Comparison of ENCODE assay signal across 9 cellular contexts in genomic region chr11:107043242-107043991, GRCh38. TPM values are rescaled to one million over a fixed set of nuclear protein-coding genes. Genes with fewer than 3 reads are reported as not detected.
DNase-seq lines count a peak whose midpoint lies in the region; ATAC-seq, FAIRE-seq and TF ChIP-seq lines count a peak whose summit lies in the region.
"Had no signal": no experiment of that assay in that cellular context is flagged by ENCODE, and none has a peak within 500 bp of the region (broad histone marks: within the 10 kb centered on the region; RNA-seq: fewer than 3 reads in every experiment).

No MANE protein-coding gene starts in this region.

- intact Hi-C loops in naive thymus-derived CD4-positive, alpha-beta T cell (cut with micrococcal nuclease): no loop called here
- intact Hi-C loops in head of caudate nucleus (cut with DNase I): no loop called here

- H3K4me3 Mint-ChIP-seq in naive thymus-derived CD4-positive, alpha-beta T cell: no peak overlapping the region

- H3K4me1 Mint-ChIP-seq in naive thymus-derived CD4-positive, alpha-beta T cell: no peaks in the 10 kb centered on the region

- POLR2A ChIA-PET in HEK293 (lab: Yijun Ruan, JAX): no interaction called here
- POLR2A ChIA-PET in naive thymus-derived CD4-positive, alpha-beta T cell (lab: Charles Lee): no interaction called here

- FAIRE-seq in GM12892 (lab: Jason Lieb, UNC): peak; percentile 78
- FAIRE-seq: colon had no signal

- H3K4me1 ChIP-seq in HEK293 (ENCODE audit: control insufficient read depth, insufficient read depth, low read length): no peaks in the 10 kb centered on the region
- no peaks in the 10 kb centered on the region for H3K4me1 ChIP-seq in naive thymus-derived CD4-positive, alpha-beta T cell (ENCODE audit: control insufficient read depth in 2 of 2, insufficient read depth in 2 of 2, low read length in 2 of 2)

- no peak for TF ChIP-seq CTCF in HEK293 (tag by site-specific recombination; IDR thresholded peaks at IDR 0.05)

- peaks cover 2 to 11% (median 4%) of the 10 kb centered on the region in 11 donors for H3K9me3 Mint-ChIP-seq in naive thymus-derived CD4-positive, alpha-beta T cell

- no peaks in the 10 kb centered on the region for H3K27me3 ChIP-seq in MG63
- no peaks in the 10 kb centered on the region for H3K27me3 ChIP-seq in naive thymus-derived CD4-positive, alpha-beta T cell (ENCODE audit: control insufficient read depth in 2 of 2, insufficient read depth in 2 of 2, low read length in 2 of 2)

- no peaks in the 10 kb centered on the region for H3K27me3 Mint-ChIP-seq in naive thymus-derived CD4-positive, alpha-beta T cell

- CTCF ChIA-PET in HEK293 (lab: Yijun Ruan, JAX): interaction anchor here (0.6 to 1.1 kb wide), 3 partner anchors 284 to 506 kb away, joined by 3 read pairs; no protein-coding TSS in a partner anchor
- CTCF ChIA-PET in naive thymus-derived CD4-positive, alpha-beta T cell (lab: Charles Lee): no interaction called here

- H3K9me3 ChIP-seq in HEK293 (ENCODE audit: control insufficient read depth, insufficient read depth, low read depth, low read length): no peaks in the 10 kb centered on the region
- peaks cover 5% of the 10 kb centered on the region; the same call in 1 of the 2 replicates for H3K9me3 ChIP-seq in MG63
- H3K9me3 ChIP-seq in naive thymus-derived CD4-positive, alpha-beta T cell (ENCODE audit: control insufficient read depth in 2 of 3, low read length in 3 of 3): peaks cover 0 to 3% (median 0%) of the 10 kb centered on the region in 3 experiments

- DNase-seq in GM12892 (ENCODE audit: insufficient read length) (no peak), MG63 (peak; percentile 55), hepatic stellate cell (ENCODE audit: low spot score) (peak; percentile 17), NCI-H748 (lab: John Stamatoyannopoulos, UW; ENCODE audit: unreplicated experiment) (no peak), head of caudate nucleus (no peak), cortex of kidney (lab: John Stamatoyannopoulos, UW) (no peak)
- no peak for DNase-seq in naive thymus-derived CD4-positive, alpha-beta T cell

- H3K4me3 ChIP-seq in HEK293 (ENCODE audit: low read depth, low read length) (no peak overlapping the region), MG63 (no peak overlapping the region)
- no peak overlapping the region for H3K4me3 ChIP-seq in naive thymus-derived CD4-positive, alpha-beta T cell (ENCODE audit: low read length)

- no peak overlapping the region for H3K27ac ChIP-seq in HEK293 (ENCODE audit: extremely low read depth, low read depth, low read length)
- no peak overlapping the region for H3K27ac ChIP-seq in naive thymus-derived CD4-positive, alpha-beta T cell (ENCODE audit: low read depth, low read length)

- H3K36me3 ChIP-seq in HEK293 (ENCODE audit: control insufficient read depth in 2 of 2, insufficient read depth in 1 of 2, low read length in 2 of 2): no peaks in the 10 kb centered on the region
- H3K36me3 ChIP-seq in MG63: no peaks in the 10 kb centered on the region
- no peaks in the 10 kb centered on the region for H3K36me3 ChIP-seq in naive thymus-derived CD4-positive, alpha-beta T cell (ENCODE audit: control insufficient read depth in 2 of 3, insufficient read depth in 3 of 3, low read length in 3 of 3)

- TF ChIP-seq POLR2A in GM12892 (IDR thresholded peaks at IDR 0.05; ENCODE audit: low read depth, low read length): no peak

- no peak overlapping the region for H3K27ac Mint-ChIP-seq in naive thymus-derived CD4-positive, alpha-beta T cell

- no peak for ATAC-seq in naive thymus-derived CD4-positive, alpha-beta T cell

- H3K36me3 Mint-ChIP-seq in naive thymus-derived CD4-positive, alpha-beta T cell: peaks cover 0 to 2% (median 0%) of the 10 kb centered on the region in 5 donors

TF ChIP-seq in HEK293, 187 proteins besides CTCF, POLR2A, EP300 and RAD21:
- TF ChIP-seq ZBTB20 (tag by site-specific recombination; IDR thresholded peaks at IDR 0.05) (no peak), PRDM4 (tag by site-specific recombination; IDR thresholded peaks at IDR 0.05) (no peak), ZNF24 (tag by site-specific recombination; IDR thresholded peaks at IDR 0.05) (no peak), ZXDB (tag by site-specific recombination; IDR thresholded peaks at IDR 0.05) (no peak), SCRT2 (tag by site-specific recombination; IDR thresholded peaks at IDR 0.05) (peak; percentile 50; the same call in 1 of the 2 replicates)

RNA-seq across cellular contexts. Expression of gene GUCY1A2, which starts 25.1 kb away (rescaled TPM):
- 0.04 TPM for polyA plus RNA-seq in GM12892 (2012; ENCODE audit: missing spikeins)
- total RNA-seq in MG63 (2014; rRNA removed; shearing (Covaris generic); ENCODE audit: low replicate concordance): 3.2 and 5.2 TPM in 2 replicates
- under 1 TPM in 2 of 5 experiments, not detected in 3; 0.03 to 0.22 TPM for total RNA-seq in naive thymus-derived CD4-positive, alpha-beta T cell
- polyA plus RNA-seq in naive thymus-derived CD4-positive, alpha-beta T cell: not detected

Comparison
In these comparisons a context has a peak if more than half of its experiments do, and no peak if none do; other contexts are left out.
1. DNase-seq: peak in MG63 (single experiment) and hepatic stellate cell (single experiment); none in GM12892 (single experiment), naive thymus-derived CD4-positive, alpha-beta T cell (0 of 9), NCI-H748 (single experiment), head of caudate nucleus (0 of 42) and cortex of kidney (single experiment).